Comparison of ENCODE assay signal across 9 cellular contexts in genomic region chr17:3475812-3476686, GRCh38. TPM values are rescaled to one million over a fixed set of nuclear protein-coding genes. Genes with fewer than 3 reads are reported as not detected.
DNase-seq lines count a peak whose midpoint lies in the region; ATAC-seq, FAIRE-seq and TF ChIP-seq lines count a peak whose summit lies in the region.
"Had no signal": no experiment of that assay in that cellular context is flagged by ENCODE, and none has a peak within 500 bp of the region (broad histone marks: within the 10 kb centered on the region; RNA-seq: fewer than 3 reads in every experiment).

ASPA (plus strand) TSS chr17:3475997; CDS start chr17:3476160, 163 bp downstream.

- H3K36me3 Mint-ChIP-seq in central memory CD8-positive, alpha-beta T cell (ENCODE audit: insufficient read depth) = no peaks in the 10 kb centered on the region

- no peak for FAIRE-seq in HepG2 (lab: Jason Lieb, UNC)

- ATAC-seq in central memory CD8-positive, alpha-beta T cell (replicated peaks; ENCODE audit: extremely low read depth, poor library complexity, severe bottlenecking) = no peak
- ATAC-seq in HepG2 (no peak), HG02610 (IDR thresholded peaks at IDR 0.05; ENCODE audit: unreplicated experiment) (no peak), GM18909 (IDR thresholded peaks at IDR 0.05; ENCODE audit: poor library complexity, unreplicated experiment) (no peak), GM18517 (IDR thresholded peaks at IDR 0.05; ENCODE audit: unreplicated experiment) (no peak), GM21367 (IDR thresholded peaks at IDR 0.05; ENCODE audit: unreplicated experiment) (no peak)

- TF ChIP-seq CTCF in HepG2 (CRISPR knock-in tag; IDR thresholded peaks at IDR 0.05) (no peak), suprapubic skin (IDR thresholded peaks at IDR 0.05) (no peak)

- peak within 1 kb of the TSS; percentile 19 for H3K4me3 Mint-ChIP-seq in central memory CD8-positive, alpha-beta T cell

- POLR2A ChIA-PET in HepG2 (lab: Yijun Ruan, JAX) = no interaction called here

- CTCF ChIA-PET in HepG2 (lab: Yijun Ruan, JAX; ENCODE audit: low intra/inter-chr PET ratio, low total read pairs) = no interaction called here

- intact Hi-C loops in HepG2 (cut with micrococcal nuclease; ENCODE audit: unreplicated experiment) = no loop called here

- no peak within 1 kb of the TSS for H3K9ac ChIP-seq in Karpas-422 (ENCODE audit: low read length)
- peak within 1 kb of the TSS; percentile 56; the same call in 1 of the 2 replicates for H3K9ac ChIP-seq in HepG2 (ENCODE audit: insufficient read depth, low read depth, low read length)

- H3K9me2 ChIP-seq in Karpas-422 (replicated peaks; ENCODE audit: insufficient read depth, low read length) = no peaks in the 10 kb centered on the region

- peak within 1 kb of the TSS; percentile 60; the same call in 1 of the 2 replicates for H2AFZ ChIP-seq in Karpas-422 (ENCODE audit: low read length)
- H2AFZ ChIP-seq in HepG2 (ENCODE audit: low read length) = peak within 1 kb of the TSS; percentile 92

- WGBS in HepG2 (ENCODE audit: low lambda C conversion rate) = 33% methylated on average over 7 of the region's 7 CpGs
- WGBS in suprapubic skin = 29% methylated on average over 7 of the region's 7 CpGs

- H3K27me3 ChIP-seq in Karpas-422 (ENCODE audit: low read length) (no peaks in the 10 kb centered on the region), HepG2 (ENCODE audit: control insufficient read depth in 1 of 2, insufficient read depth in 2 of 2, low read length in 2 of 2) (peaks cover 0 to 3% of the 10 kb centered on the region in 2 experiments; a peak in 1 of 5 replicates), suprapubic skin (no peaks in the 10 kb centered on the region)

- H3K4me1 ChIP-seq in Karpas-422 (ENCODE audit: low read length) (peaks cover 11% of the 10 kb centered on the region), HepG2 (ENCODE audit: insufficient read depth, low read length) (peaks cover 44% of the 10 kb centered on the region), suprapubic skin (peaks cover 15% of the 10 kb centered on the region)

- in situ Hi-C loops in HepG2 (cut with HindIII; ENCODE audit: extremely low pct_ligation_motif_present, low pct_unique_long_range_greater_than_20kb) = no loop called here

- H3K36me3 ChIP-seq in Karpas-422 (ENCODE audit: insufficient read depth, low read length) (no peaks in the 10 kb centered on the region), HepG2 (replicated peaks in 1 of 2; ENCODE audit: control insufficient read depth in 1 of 2, insufficient read depth in 2 of 2, low read length in 2 of 2) (no peaks in the 10 kb centered on the region), suprapubic skin (no peaks in the 10 kb centered on the region)

- peaks cover 20% of the 10 kb centered on the region for H3K27me3 Mint-ChIP-seq in central memory CD8-positive, alpha-beta T cell

- H3K27ac Mint-ChIP-seq in central memory CD8-positive, alpha-beta T cell (ENCODE audit: low read depth) = no peak within 1 kb of the TSS

- DNase-seq in Karpas-422 (no peak), HepG2 (ENCODE audit: low spot score) (no peak), suprapubic skin (ENCODE audit: low spot score in 2 of 2) (no peak)
- no peak for DNase-seq in central memory CD8-positive, alpha-beta T cell (ENCODE audit: low spot score in 2 of 2)

- no peak within 1 kb of the TSS for H3K27ac ChIP-seq in Karpas-422 (ENCODE audit: low read length)
- H3K27ac ChIP-seq in HepG2 (ENCODE audit: extremely low read length, insufficient read depth, low read length) = peak within 1 kb of the TSS; percentile 90
- H3K27ac ChIP-seq in suprapubic skin = peak within 1 kb of the TSS; percentile 71

- no TSS peak for BruUV-seq in HepG2 (replicated peaks; lab: Mats Ljungman, UMichigan)

- TF ChIP-seq EP300 in HepG2 (IDR thresholded peaks at IDR 0.05; ENCODE audit: low read depth in 2 of 2, low read length in 2 of 2) (no peak), HepG2 (CRISPR knock-in tag; IDR thresholded peaks at IDR 0.05; ENCODE audit: borderline replicate concordance) (no peak), suprapubic skin (IDR thresholded peaks at IDR 0.05) (no peak)

- H4K20me1 ChIP-seq in Karpas-422 (ENCODE audit: insufficient read depth, low read depth, low read length) (no peaks in the 10 kb centered on the region), HepG2 (ENCODE audit: insufficient read depth, low read length) (no peaks in the 10 kb centered on the region)

- H3K4me3 ChIP-seq in Karpas-422 (ENCODE audit: low read length) = peak within 1 kb of the TSS; percentile 48
- H3K4me3 ChIP-seq in HepG2 (replicated peaks in 1 of 3; ENCODE audit: insufficient read depth in 1 of 3, low read depth in 2 of 3, low read length in 3 of 3) = no peak within 1 kb of the TSS
- H3K4me3 ChIP-seq in suprapubic skin = peak within 1 kb of the TSS; percentile 42

- H3K9me3 Mint-ChIP-seq in central memory CD8-positive, alpha-beta T cell = no peaks in the 10 kb centered on the region

- no peak for TF ChIP-seq RAD21 in HepG2 (CRISPR knock-in tag; IDR thresholded peaks at IDR 0.05)

- no peaks in the 10 kb centered on the region for H3K79me2 ChIP-seq in Karpas-422 (ENCODE audit: low read length)
- no peaks in the 10 kb centered on the region for H3K79me2 ChIP-seq in HepG2 (ENCODE audit: insufficient read depth, low read length)

- H3K4me2 ChIP-seq in Karpas-422 (ENCODE audit: low read depth, low read length, poor library complexity, severe bottlenecking) (peak within 1 kb of the TSS; percentile 61), HepG2 (ENCODE audit: low read depth, low read length) (peak within 1 kb of the TSS; percentile 33; the same call in 1 of the 2 replicates)

- no peaks in the 10 kb centered on the region for H3K9me3 ChIP-seq in Karpas-422 (ENCODE audit: low read length)
- no peaks in the 10 kb centered on the region for H3K9me3 ChIP-seq in HepG2 (ENCODE audit: low read length)
- H3K9me3 ChIP-seq in suprapubic skin = no peaks in the 10 kb centered on the region

- H3K4me1 Mint-ChIP-seq in central memory CD8-positive, alpha-beta T cell = peaks cover 3% of the 10 kb centered on the region

- TF ChIP-seq POLR2A in HepG2 (IDR thresholded peaks at IDR 0.05; ENCODE audit: insufficient read depth in 1 of 2, low read depth in 2 of 2, low read length in 2 of 2) = no peak
- TF ChIP-seq POLR2A in suprapubic skin (IDR thresholded peaks at IDR 0.05) = no peak

TF ChIP-seq in HepG2, 621 proteins besides CTCF, POLR2A, EP300 and RAD21 (continues in another document):
- TF ChIP-seq SRF (IDR thresholded peaks at IDR 0.05; ENCODE audit: low read depth, low read length) (peak; percentile 42; the same call in 1 of the 2 replicates), NCOR1 (IDR thresholded peaks at IDR 0.05; ENCODE audit: borderline replicate concordance, low read length) (0 out of 2 replicates have a peak, but pooled peaks have one; percentile 32)

RNA-seq across cellular contexts. Expression of gene ASPA, which starts in this region (rescaled TPM):
- total RNA-seq in Karpas-422 (2014; rRNA removed; shearing (Covaris generic); ENCODE audit: low replicate concordance) = not detected in 2 replicates
- total RNA-seq in HepG2 (2016; rRNA removed; fragmentation: Illumina TruSeq; extraction: Trizol) (not detected in 2 replicates), suprapubic skin (1 to 10 TPM in 3 of 4 donors, under 1 TPM in 1; 0.98 to 5.4 (median 1.8) TPM)
- total RNA-seq in HepG2 (2016; cell fraction: cytosol; rRNA removed; fragmentation: Illumina TruSeq; extraction: Trizol; ENCODE audit: low read depth) = not detected in 2 replicates
- total RNA-seq in HepG2 (2016; cell fraction: insoluble cytoplasmic fraction; rRNA removed; fragmentation: Illumina TruSeq; extraction: Trizol) = not detected in 2 replicates
- not detected in 2 replicates for total RNA-seq in HepG2 (2016; cell fraction: membrane; rRNA removed; fragmentation: Illumina TruSeq; extraction: Trizol)
- not detected in 2 replicates for total RNA-seq in HepG2 (2016; cell fraction: nucleus; rRNA removed; fragmentation: Illumina TruSeq; extraction: Trizol)
- polyA plus RNA-seq in HepG2 (2011; rRNA removed) = not detected in 2 replicates
- 0.01 TPM in 1 of 2 replicates, not detected in the other for polyA plus RNA-seq in HepG2 (2011; cell fraction: cytosol; rRNA removed)
- polyA plus RNA-seq in HepG2 (2011; cell fraction: nucleus; rRNA removed) = not detected in 2 replicates
- 0.09 and 0.13 TPM in 2 replicates for polyA plus RNA-seq in HepG2 (2012)
- polyA plus RNA-seq in HepG2 (2016; cell fraction: cytosol; fragmentation: Illumina TruSeq; extraction: Trizol; ENCODE audit: low read depth) = not detected in 2 replicates
- not detected in 2 replicates for polyA plus RNA-seq in HepG2 (2016; cell fraction: insoluble cytoplasmic fraction; fragmentation: Illumina TruSeq; extraction: Trizol; ENCODE audit: low read depth)
- polyA plus RNA-seq in HepG2 (2016; cell fraction: membrane; fragmentation: Illumina TruSeq; extraction: Trizol; ENCODE audit: low read depth) = not detected in 2 replicates
- polyA plus RNA-seq in HepG2 (2016; cell fraction: nucleus; fragmentation: Illumina TruSeq; extraction: Trizol; ENCODE audit: insufficient read depth, low read depth) = not detected in 2 replicates
- polyA minus RNA-seq in HepG2 (2011; rRNA and poly(A)+ RNA removed; ENCODE audit: low replicate concordance) = 0.02 TPM in 1 of 2 replicates, not detected in the other
- polyA minus RNA-seq in HepG2 (2011; cell fraction: cytosol; rRNA and poly(A)+ RNA removed) = not detected in 2 replicates
- polyA minus RNA-seq in HepG2 (2011; cell fraction: nucleus; rRNA and poly(A)+ RNA removed) = not detected in 2 replicates
- total RNA-seq: mononuclear cell had no signal

Comparison
In these comparisons a context has a peak if more than half of its experiments do, and no peak if none do; other contexts are left out.
1. H3K4me3 ChIP-seq: peak in Karpas-422 (single experiment) and suprapubic skin (single experiment); none in HepG2 (0 of 3).